In the genomic region with DNA sequence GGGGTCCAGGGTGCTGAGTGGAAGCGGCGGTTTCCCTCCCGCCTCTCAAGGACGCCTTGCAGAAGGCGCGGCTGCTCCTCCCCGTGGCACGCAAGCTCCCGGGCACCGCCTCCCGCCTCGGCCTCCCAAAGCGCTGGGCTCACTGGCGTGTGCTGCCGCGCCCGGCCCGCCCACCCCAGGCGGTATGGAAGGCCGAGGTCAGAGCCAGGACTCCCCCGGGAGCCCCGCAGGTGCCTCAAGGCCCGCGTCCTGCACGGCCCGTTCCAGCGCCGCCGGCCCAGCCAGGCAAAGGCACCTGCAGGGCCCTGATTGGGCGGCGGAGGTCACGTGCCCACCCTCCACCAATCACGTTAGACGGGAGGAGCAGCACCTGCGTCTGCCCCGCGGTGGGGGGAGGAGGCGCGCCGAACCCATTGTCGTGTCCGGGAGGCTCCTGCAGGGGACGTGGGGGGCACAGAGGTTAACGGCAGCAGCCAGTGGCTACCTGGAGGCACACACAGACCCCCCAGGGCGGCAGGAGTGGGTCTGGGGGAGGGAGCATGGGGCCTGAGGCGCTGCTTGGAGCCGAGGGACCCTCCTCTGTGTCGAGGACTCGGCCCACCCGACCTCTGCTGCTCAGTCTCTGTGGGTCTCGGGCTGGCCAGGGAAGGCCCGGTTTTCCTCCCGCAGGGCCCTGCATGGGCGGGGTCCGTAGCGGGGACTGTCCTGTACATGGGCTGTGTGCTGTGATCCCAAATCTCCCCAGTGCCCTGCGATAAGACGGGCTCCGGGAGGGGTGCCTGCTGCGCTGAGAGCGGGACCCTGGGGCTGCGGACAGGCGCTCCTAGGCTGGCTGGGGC, we compare ENCODE assay signal across 8 cellular contexts. TPM values are rescaled to one million over a fixed set of nuclear protein-coding genes. Genes with fewer than 3 reads are reported as not detected.
A peak's percentile ranks its signal among the peaks of the same experiment; 100 is the strongest.
DNase-seq lines count a peak whose midpoint lies in the region; ATAC-seq and TF ChIP-seq lines count a peak whose summit lies in the region.

No MANE protein-coding gene starts in this region.

- peaks cover 61% of the 10 kb centered on the region for H3K4me1 ChIP-seq in left ventricle myocardium inferior

- intact Hi-C loops in left ventricle myocardium inferior (cut with micrococcal nuclease), result no loop called here

- H3K9me3 Mint-ChIP-seq in progenitor cell of endocrine pancreas (ENCODE audit: low read depth), result no peaks in the 10 kb centered on the region

- TF ChIP-seq CTCF in GM12873 (IDR thresholded peaks at IDR 0.05; ENCODE audit: insufficient read depth, low read depth, low read length, missing control alignments) (peak; percentile 41), left ventricle myocardium inferior (IDR thresholded peaks at IDR 0.05; ENCODE audit: borderline replicate concordance) (peak; percentile 46), progenitor cell of endocrine pancreas (IDR thresholded peaks at IDR 0.05; ENCODE audit: unreplicated experiment) (peak; percentile 26)

- DNase-seq in NCI-H1105 treated with DMSO at 0.1 percent for 48 hours (lab: John Stamatoyannopoulos, UW), result peak; percentile 86
- peak; percentile 95 for DNase-seq in SW480 (ENCODE audit: low spot score)
- DNase-seq in amniotic epithelial cell (ENCODE audit: low read depth), result peak; percentile 61
- peak; percentile 97 for DNase-seq in left ventricle myocardium inferior
- DNase-seq in progenitor cell of endocrine pancreas (ENCODE audit: low spot score, unreplicated experiment), result peak; percentile 98
- DNase-seq in ureter (ENCODE audit: low spot score), result peak; percentile 96

- ATAC-seq in HG02678 (IDR thresholded peaks at IDR 0.05; ENCODE audit: unreplicated experiment), result peak; percentile 86

- no peaks in the 10 kb centered on the region for H3K36me3 Mint-ChIP-seq in progenitor cell of endocrine pancreas (ENCODE audit: insufficient read depth)

- H3K4me1 Mint-ChIP-seq in progenitor cell of endocrine pancreas (ENCODE audit: low read depth), result peaks cover 2% of the 10 kb centered on the region

- H3K27me3 Mint-ChIP-seq in progenitor cell of endocrine pancreas, result no peaks in the 10 kb centered on the region

- H3K27ac ChIP-seq in left ventricle myocardium inferior (replicated peaks), result peak overlapping the region; percentile 94

- peak overlapping the region; percentile 79 for H3K4me3 ChIP-seq in left ventricle myocardium inferior

- H3K27ac Mint-ChIP-seq in progenitor cell of endocrine pancreas, result peak overlapping the region; percentile 97

- H3K27me3 ChIP-seq in left ventricle myocardium inferior (ENCODE audit: low read depth), result no peaks in the 10 kb centered on the region

- no peaks in the 10 kb centered on the region for H3K36me3 ChIP-seq in left ventricle myocardium inferior

- H3K9me3 ChIP-seq in left ventricle myocardium inferior (replicated peaks), result no peaks in the 10 kb centered on the region

- H3K4me3 Mint-ChIP-seq in progenitor cell of endocrine pancreas (ENCODE audit: low read depth), result peak overlapping the region; percentile 78

RNA-seq across cellular contexts. Expression of a gene that starts 2.0 kb away (rescaled TPM):
- 7.8 TPM for total RNA-seq in left ventricle myocardium inferior
- total RNA-seq in progenitor cell of endocrine pancreas, result 14.7 and 16.2 TPM in 2 replicates
- 3.4 TPM for total RNA-seq in ureter

RNA-seq across cellular contexts. Expression of a gene that starts 5.0 kb away (rescaled TPM):
- total RNA-seq in left ventricle myocardium inferior, result 3.6 TPM
- total RNA-seq in progenitor cell of endocrine pancreas, result 1.1 and 2.8 TPM in 2 replicates
- total RNA-seq in ureter, result 1.6 TPM

RNA-seq across cellular contexts. Expression of a gene that starts 5.5 kb away (rescaled TPM):
- total RNA-seq in left ventricle myocardium inferior (157 TPM), progenitor cell of endocrine pancreas (77.3 and 77.7 TPM in 2 replicates), ureter (62.4 TPM)

RNA-seq across cellular contexts. Expression of a gene that starts 27.3 kb away (rescaled TPM):
- 3,579 TPM for total RNA-seq in left ventricle myocardium inferior
- total RNA-seq in progenitor cell of endocrine pancreas, result not detected in 2 replicates
- 111 TPM for total RNA-seq in ureter

RNA-seq across cellular contexts. Expression of a gene that starts 32.8 kb away (rescaled TPM):
- total RNA-seq in left ventricle myocardium inferior (11.7 TPM), progenitor cell of endocrine pancreas (not detected in 2 replicates), ureter (1.7 TPM)

Comparison
In these comparisons a context has a peak if more than half of its experiments do, and no peak if none do; other contexts are left out.
1. Peak in every context shown above with its lines: DNase-seq, ATAC-seq, H3K4me3 ChIP-seq and H3K27ac ChIP-seq.